27 cellular contexts compared by ENCODE assay signal in genomic region chr6:85063611-85064010, GRCh38.
"Had no signal": no experiment of that assay in that cellular context is flagged by ENCODE, and none has a peak within 500 bp of the region (broad histone marks: within the 10 kb centered on the region; RNA-seq: fewer than 3 reads in every experiment).

No MANE protein-coding gene starts in this region.

- H3K4me1 ChIP-seq: heart right ventricle, left lung, neural progenitor cell, parathyroid adenoma, psoas muscle, right atrium auricular region, spleen, tibial nerve, uterus had no signal

- H3K9me3 ChIP-seq: heart right ventricle, left lung, neutrophil, psoas muscle, right atrium auricular region, tibial nerve, uterus had no signal

- FAIRE-seq: small intestine had no signal

- DNase-seq: heart right ventricle; islet precursor cell; kidney glomerular epithelial cell; left cardiac atrium; left lung; mesendoderm; naive B cell; natural killer cell; nephron progenitor cell; occipital lobe; psoas muscle; small intestine; spleen; stimulated activated CD4-positive, alpha-beta T cell treated with anti-CD3 and anti-CD28 coated beads, Interleukin-2, amount 100 ng/mL, for 48 hours; stimulated activated CD4-positive, alpha-beta T cell treated with anti-CD3 and anti-CD28 coated beads, Interleukin-4, amount 100 ng/mL, for 4 hours; stimulated activated CD8-positive, alpha-beta memory T cell treated with anti-CD3 and anti-CD28 coated beads, Interleukin-4, amount 100 ng/mL, for 48 hours; stimulated activated naive CD4-positive, alpha-beta T cell treated with Interleukin-2 at 50 U/mL for 16 hours; stimulated activated naive CD8-positive, alpha-beta T cell treated with anti-CD3 and anti-CD28 coated beads, Interleukin-15, amount 100 ng/mL, for 72 hours; substantia nigra; uterus had no signal

- H3K27ac ChIP-seq: heart right ventricle, hepatocyte, left lung, neural progenitor cell, neutrophil, parathyroid adenoma, psoas muscle, right atrium auricular region, spleen, tibial nerve, uterus had no signal

- H3K36me3 ChIP-seq: heart right ventricle, left lung, neural progenitor cell, neutrophil, right atrium auricular region, spleen, tibial nerve, uterus had no signal

- H3K27me3 ChIP-seq: hepatocyte, left lung, neural progenitor cell, neutrophil, right atrium auricular region, tibial nerve, uterus had no signal

- H3K9ac ChIP-seq: neural progenitor cell, parathyroid adenoma had no signal

- H3K4me3 ChIP-seq: heart right ventricle, hepatocyte, left lung, lung, neural progenitor cell, psoas muscle, right atrium auricular region, spleen, tibial nerve, uterus had no signal
